8 cellular contexts compared by ENCODE assay signal in the genomic region with DNA sequence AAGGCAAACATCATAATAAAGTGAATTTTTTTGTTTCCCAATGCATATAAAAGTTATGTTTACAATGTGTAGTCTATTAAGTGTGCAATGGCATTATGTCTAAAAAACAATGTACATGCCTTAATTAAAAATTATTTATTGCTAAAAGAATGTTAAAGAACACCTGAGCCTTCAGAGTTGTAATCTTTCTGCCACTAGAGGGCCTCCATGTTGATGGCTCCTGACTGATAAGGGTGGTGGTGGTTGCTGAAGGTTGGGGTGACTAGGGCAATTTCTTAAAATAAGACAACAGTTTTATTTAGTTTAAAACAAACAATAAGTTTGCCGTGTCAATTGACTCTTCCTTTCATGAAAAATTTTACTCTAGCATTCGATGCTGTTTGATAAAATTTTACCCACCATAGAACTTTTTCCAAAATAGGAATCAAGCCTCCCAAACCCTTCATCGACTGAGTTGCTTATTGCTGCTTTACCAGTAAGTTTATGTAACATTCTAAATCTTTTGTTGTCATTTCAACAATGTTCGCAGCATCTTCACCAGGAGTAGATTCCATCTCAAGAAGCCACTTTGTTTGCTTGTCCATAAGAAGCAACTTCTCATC. TPM values are rescaled to one million over a fixed set of nuclear protein-coding genes. Genes with fewer than 3 reads are reported as not detected.
A peak's percentile ranks its signal among the peaks of the same experiment; 100 is the strongest.
DNase-seq lines count a peak whose midpoint lies in the region; ATAC-seq, FAIRE-seq and TF ChIP-seq lines count a peak whose summit lies in the region.

No MANE protein-coding gene starts in this region.

- H3K36me3 ChIP-seq in suprapubic skin: no peaks in the 10 kb centered on the region

- DNase-seq in AG08396 (ENCODE audit: low spot score) (peak; percentile 9), GM12891 (ENCODE audit: insufficient read length, low spot score) (peak; percentile 10), T-helper 1 cell (peak in 3 of 5 donors; percentile 8 to 33 (median 28)), foreskin keratinocyte (peak in 1 of 2 donors; percentile 20), suprapubic skin (ENCODE audit: low spot score in 2 of 2) (no peak)
- peak; percentile 19 for DNase-seq in stimulated activated naive CD8-positive, alpha-beta T cell treated with anti-CD3 and anti-CD28 coated beads, Interleukin-15, Interleukin-2, amounts not matched to agents 100 U/mL and 50 U/mL, for 24 hours
- no peak for DNase-seq in NK-92 treated with Interleukin-12 subunit alpha and Interleukin-12 subunit beta, amount 100 ng/mL, for 24 hours (lab: John Stamatoyannopoulos, UW)

- TF ChIP-seq CTCF in foreskin keratinocyte (conservative IDR thresholded peaks at IDR 0.05) (peak; percentile 80), suprapubic skin (IDR thresholded peaks at IDR 0.05) (peak in 1 of 2 donors; percentile 40)

- H3K4me3 ChIP-seq in suprapubic skin: no peak overlapping the region

- ATAC-seq in foreskin keratinocyte: peak; percentile 64
- no peak for ATAC-seq in stimulated activated naive CD8-positive, alpha-beta T cell treated with anti-CD3 and anti-CD28 coated beads, Interleukin-15, Interleukin-2, amounts not matched to agents 100 U/mL and 50 U/mL, for 24 hours
- no peak for ATAC-seq in GM21423 (IDR thresholded peaks at IDR 0.05; ENCODE audit: unreplicated experiment)

- H3K9me3 ChIP-seq in suprapubic skin: no peaks in the 10 kb centered on the region

- WGBS in suprapubic skin: 75% methylated on average over 4 of the region's 4 CpGs

- FAIRE-seq in GM12891 (lab: Jason Lieb, UNC): no peak

- no peak for TF ChIP-seq EP300 in suprapubic skin (IDR thresholded peaks at IDR 0.05)

- no peak overlapping the region for H3K27ac ChIP-seq in foreskin keratinocyte
- H3K27ac ChIP-seq in suprapubic skin: no peak overlapping the region

- no peaks in the 10 kb centered on the region for H3K4me1 ChIP-seq in foreskin keratinocyte
- peaks cover 11% of the 10 kb centered on the region for H3K4me1 ChIP-seq in suprapubic skin

- H3K27me3 ChIP-seq in foreskin keratinocyte: no peaks in the 10 kb centered on the region
- no peaks in the 10 kb centered on the region for H3K27me3 ChIP-seq in suprapubic skin

- TF ChIP-seq POLR2A in GM12891 (IDR thresholded peaks at IDR 0.05; ENCODE audit: low read depth, low read length): no peak
- no peak for TF ChIP-seq POLR2A in suprapubic skin (IDR thresholded peaks at IDR 0.05)

TF ChIP-seq in GM12891, 5 proteins besides CTCF, POLR2A, EP300 and RAD21:
- TF ChIP-seq TAF1 (IDR thresholded peaks at IDR 0.05; ENCODE audit: low read depth, low read length) (no peak), SPI1 (IDR thresholded peaks at IDR 0.05; ENCODE audit: low read depth, low read length) (no peak), PAX5 (IDR thresholded peaks at IDR 0.05; ENCODE audit: insufficient read depth, low read length, severe bottlenecking) (no peak), POLR2AphosphoS5 (IDR thresholded peaks at IDR 0.05; ENCODE audit: low read depth, low read length) (no peak), POU2F2 (IDR thresholded peaks at IDR 0.05; ENCODE audit: low read depth, low read length) (no peak)

RNA-seq across cellular contexts. Expression of gene MAP3K2, which starts 32.3 kb away (rescaled TPM):
- polyA plus RNA-seq in GM12891 (2012; ENCODE audit: low read depth, missing spikeins): 6.7 TPM
- 27.4 and 30.4 TPM in 2 replicates for total RNA-seq in foreskin keratinocyte
- 2.0 and 2.3 TPM in 2 replicates for polyA plus RNA-seq in foreskin keratinocyte
- total RNA-seq in suprapubic skin: 10 to 100 TPM; 29.4 to 49.1 (median 44.0) TPM

Comparison
In these comparisons a context has a peak if more than half of its experiments do, and no peak if none do; other contexts are left out.
1. DNase-seq: peak in AG08396 (single experiment), GM12891 (single experiment), T-helper 1 cell (3 of 5) and stimulated activated naive CD8-positive, alpha-beta T cell treated with anti-CD3 and anti-CD28 coated beads, Interleukin-15, Interleukin-2, amounts not matched to agents 100 U/mL and 50 U/mL, for 24 hours (single experiment); none in NK-92 treated with Interleukin-12 subunit alpha and Interleukin-12 subunit beta, amount 100 ng/mL, for 24 hours (single experiment) and suprapubic skin (0 of 2).